ENCODE assay signal across 20 cellular contexts in genomic region chr3:7015683-7016440, GRCh38.
"Had no signal": no experiment of that assay in that cellular context is flagged by ENCODE, and none has a peak within 500 bp of the region (broad histone marks: within the 10 kb centered on the region; RNA-seq: fewer than 3 reads in every experiment).

No MANE protein-coding gene starts in this region.

- H3K27ac ChIP-seq: adrenal gland, coronary artery, gastroesophageal sphincter, heart right ventricle, tibial artery, VCaP had no signal

- H3K9me3 ChIP-seq: adrenal gland had no signal

- H3K27me3 Mint-ChIP-seq: activated CD4-positive, alpha-beta memory T cell treated with anti-CD3 and anti-CD28 coated beads for 36 hours; activated CD8-positive, alpha-beta memory T cell treated with anti-CD3 and anti-CD28 coated beads, Interleukin-2, amount 10 ng/mL, durations not matched to agents 7 days and 5 days; activated naive CD4-positive, alpha-beta T cell treated with anti-CD3 and anti-CD28 coated beads, Interleukin-2, amount 50 U/mL, for 24 hours; brain; central memory CD8-positive, alpha-beta T cell; natural killer cell treated with Interleukin-12 subunit alpha and Interleukin-12 subunit beta and Interleukin-15 and Interleukin-18, amount 100 ng/mL, for 72 hours; stimulated activated memory B cell treated with anti-CD40 and anti-IgM and Interleukin-4, amounts not matched to agents 10 μg/mL and 1 μg/mL and 100 μg/mL, for 72 hours had no signal

- DNase-seq: activated CD4-positive, alpha-beta memory T cell treated with anti-CD3 and anti-CD28 coated beads for 36 hours; activated CD8-positive, alpha-beta memory T cell treated with anti-CD3 and anti-CD28 coated beads, Interleukin-2, amount 10 ng/mL, durations not matched to agents 7 days and 5 days; activated effector memory CD4-positive, alpha-beta T cell treated with Interleukin-2 at 50 U/mL for 16 hours; activated T-cell treated with anti-CD3 and anti-CD28 coated beads, Interleukin-2, amount 50 U/mL, for 4 hours; adrenal gland; effector CD8-positive, alpha-beta T cell; heart right ventricle; nucleus accumbens; posterior cingulate gyrus; stimulated activated CD4-positive, alpha-beta T cell treated with anti-CD3 and anti-CD28 coated beads, Interleukin-2, amount 100 ng/mL, for 48 hours; tibial artery had no signal

- H3K4me1 Mint-ChIP-seq: activated CD8-positive, alpha-beta memory T cell treated with anti-CD3 and anti-CD28 coated beads, Interleukin-2, amount 10 ng/mL, durations not matched to agents 7 days and 5 days; activated naive CD4-positive, alpha-beta T cell treated with anti-CD3 and anti-CD28 coated beads, Interleukin-2, amount 50 U/mL, for 24 hours; brain; central memory CD8-positive, alpha-beta T cell; stimulated activated memory B cell treated with anti-CD40 and anti-IgM and Interleukin-4, amounts not matched to agents 10 μg/mL and 1 μg/mL and 100 μg/mL, for 72 hours had no signal

- H3K4me1 ChIP-seq: adrenal gland, gastroesophageal sphincter, heart right ventricle, tibial artery had no signal

- H3K27ac Mint-ChIP-seq: activated CD4-positive, alpha-beta memory T cell treated with anti-CD3 and anti-CD28 coated beads for 36 hours; activated CD8-positive, alpha-beta memory T cell treated with anti-CD3 and anti-CD28 coated beads, Interleukin-2, amount 10 ng/mL, durations not matched to agents 7 days and 5 days; activated naive CD4-positive, alpha-beta T cell treated with anti-CD3 and anti-CD28 coated beads, Interleukin-2, amount 50 U/mL, for 24 hours; brain; natural killer cell treated with Interleukin-12 subunit alpha and Interleukin-12 subunit beta and Interleukin-15 and Interleukin-18, amount 100 ng/mL, for 72 hours; stimulated activated memory B cell treated with anti-CD40 and anti-IgM and Interleukin-4, amounts not matched to agents 10 μg/mL and 1 μg/mL and 100 μg/mL, for 72 hours had no signal

- H3K36me3 ChIP-seq: adrenal gland, gastroesophageal sphincter, heart right ventricle, tibial artery had no signal

- H3K36me3 Mint-ChIP-seq: activated CD4-positive, alpha-beta memory T cell treated with anti-CD3 and anti-CD28 coated beads for 36 hours; activated CD8-positive, alpha-beta memory T cell treated with anti-CD3 and anti-CD28 coated beads, Interleukin-2, amount 10 ng/mL, durations not matched to agents 7 days and 5 days; activated naive CD4-positive, alpha-beta T cell treated with anti-CD3 and anti-CD28 coated beads, Interleukin-2, amount 50 U/mL, for 24 hours; brain; natural killer cell treated with Interleukin-12 subunit alpha and Interleukin-12 subunit beta and Interleukin-15 and Interleukin-18, amount 100 ng/mL, for 72 hours; stimulated activated memory B cell treated with anti-CD40 and anti-IgM and Interleukin-4, amounts not matched to agents 10 μg/mL and 1 μg/mL and 100 μg/mL, for 72 hours had no signal

- H3K4me3 Mint-ChIP-seq: activated CD4-positive, alpha-beta memory T cell treated with anti-CD3 and anti-CD28 coated beads for 36 hours; activated CD8-positive, alpha-beta memory T cell treated with anti-CD3 and anti-CD28 coated beads, Interleukin-2, amount 10 ng/mL, durations not matched to agents 7 days and 5 days; activated naive CD4-positive, alpha-beta T cell treated with anti-CD3 and anti-CD28 coated beads, Interleukin-2, amount 50 U/mL, for 24 hours; activated T-cell treated with anti-CD3 and anti-CD28 coated beads, Interleukin-2, amount 50 U/mL, for 4 hours; brain; central memory CD8-positive, alpha-beta T cell; natural killer cell treated with Interleukin-12 subunit alpha and Interleukin-12 subunit beta and Interleukin-15 and Interleukin-18, amount 100 ng/mL, for 72 hours; stimulated activated memory B cell treated with anti-CD40 and anti-IgM and Interleukin-4, amounts not matched to agents 10 μg/mL and 1 μg/mL and 100 μg/mL, for 72 hours had no signal

- H3K27me3 ChIP-seq: adrenal gland, gastroesophageal sphincter, heart right ventricle, tibial artery had no signal

- H3K9me3 Mint-ChIP-seq: activated naive CD4-positive, alpha-beta T cell treated with anti-CD3 and anti-CD28 coated beads, Interleukin-2, amount 50 U/mL, for 24 hours; activated T-cell treated with anti-CD3 and anti-CD28 coated beads, Interleukin-2, amount 50 U/mL, for 4 hours had no signal

- H3K4me3 ChIP-seq: adrenal gland, coronary artery, gastroesophageal sphincter, heart right ventricle, tibial artery had no signal

- FAIRE-seq: islet of Langerhans had no signal
